ENCODE assay signal across 19 cellular contexts in the genomic region with DNA sequence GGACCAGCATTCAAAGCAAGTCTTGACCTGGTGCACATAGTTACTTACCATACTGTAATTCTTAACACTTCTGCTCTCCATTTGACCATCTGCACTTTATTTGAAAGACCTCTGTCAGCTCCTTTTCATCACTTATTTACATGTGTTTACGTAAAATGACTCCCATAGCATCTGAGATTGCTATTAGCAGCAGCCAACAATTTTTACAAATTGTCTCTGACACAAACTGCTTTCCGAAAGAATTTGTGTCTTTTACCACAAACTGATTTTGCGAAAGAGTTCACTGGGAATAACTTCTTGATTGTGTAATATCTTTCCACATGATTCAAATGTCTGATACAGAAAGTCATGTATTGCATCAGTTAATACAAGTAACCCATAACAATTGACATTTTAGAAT.
A peak's percentile ranks its signal among the peaks of the same experiment; 100 is the strongest.
DNase-seq lines count a peak whose midpoint lies in the region; ATAC-seq and TF ChIP-seq lines count a peak whose summit lies in the region.
"Had no signal": no experiment of that assay in that cellular context is flagged by ENCODE, and none has a peak within 500 bp of the region (broad histone marks: within the 10 kb centered on the region; RNA-seq: fewer than 3 reads in every experiment).

No MANE protein-coding gene starts in this region.

- TF ChIP-seq CTCF in mammary epithelial cell (conservative IDR thresholded peaks at IDR 0.05 in 1 of 2, IDR thresholded peaks at IDR 0.05 in 1 of 2; ENCODE audit: extremely low read depth in 1 of 2, insufficient read depth in 1 of 2, low read depth in 1 of 2, low read length in 2 of 2), result no peak
- TF ChIP-seq CTCF in neural progenitor cell (IDR thresholded peaks at IDR 0.05), result no peak

- intact Hi-C loops in mammary epithelial cell (cut with micrococcal nuclease), result no loop called here

- WGBS in mammary epithelial cell (ENCODE audit: low coverage, missing lambda C conversion rate), result 58% methylated on average over 3 of the region's 3 CpGs

- peak overlapping the region; percentile 41 for H3K27ac ChIP-seq in mammary epithelial cell (ENCODE audit: insufficient read depth, low read depth, low read length)
- no peak overlapping the region for H3K27ac ChIP-seq in neural progenitor cell
- H3K27ac ChIP-seq: KMS-11, tibial artery had no signal

- no peaks in the 10 kb centered on the region for H3F3A ChIP-seq in neural progenitor cell (ENCODE audit: low read depth)

- H3K4me1 Mint-ChIP-seq in neural progenitor cell, result peaks cover 9% of the 10 kb centered on the region
- H3K4me1 Mint-ChIP-seq: activated naive CD4-positive, alpha-beta T cell treated with anti-CD3 and anti-CD28 coated beads, Interleukin-2, amount 50 U/mL, for 24 hours had no signal

- H3K4me3 ChIP-seq in mammary epithelial cell (replicated peaks in 1 of 3; ENCODE audit: insufficient read depth in 1 of 3, low read depth in 2 of 3, low read length in 3 of 3) (no peak overlapping the region), neural progenitor cell (no peak overlapping the region)
- H3K4me3 ChIP-seq: tibial artery had no signal

- peak overlapping the region; percentile 38 for H3K4me2 ChIP-seq in mammary epithelial cell (ENCODE audit: insufficient read depth, low read depth, low read length)
- no peak overlapping the region for H3K4me2 ChIP-seq in neural progenitor cell
- H3K4me2 ChIP-seq: KMS-11 had no signal

- in situ Hi-C loops in mammary epithelial cell (cut with MboI; ENCODE audit: low sequenced_read_pairs in 2 of 2), result no loop called here

- H3K27me3 ChIP-seq in mammary epithelial cell (ENCODE audit: insufficient read depth, low read length) (no peaks in the 10 kb centered on the region), neural progenitor cell (no peaks in the 10 kb centered on the region)
- H3K27me3 ChIP-seq: tibial artery had no signal

- DNase-seq in EL, result peak; percentile 11
- peak; percentile 64 for DNase-seq in HS-5 (ENCODE audit: low read depth)
- DNase-seq in mammary epithelial cell, result peak; percentile 71
- DNase-seq in neural progenitor cell (ENCODE audit: low spot score), result no peak
- no peak for DNase-seq in D341Med (ENCODE audit: low spot score)
- DNase-seq: activated T-cell treated with anti-CD3 and anti-CD28 coated beads for 4 hours; DND-41; effector memory CD8-positive, alpha-beta T cell; left ventricle myocardium superior; NCI-H1436 treated with DMSO at 0.1 percent for 48 hours; OCI-M1; stimulated activated CD4-positive, alpha-beta T cell treated with anti-CD3 and anti-CD28 coated beads, Interleukin-4, amount 100 ng/mL, for 1 hour; stimulated activated CD8-positive, alpha-beta memory T cell treated with anti-CD3 and anti-CD28 coated beads, Interleukin-4, amount 100 ng/mL, for 48 hours; T-helper 9 cell; tibial artery had no signal

- H3K36me3 ChIP-seq in mammary epithelial cell (ENCODE audit: insufficient read depth, low read length) (no peaks in the 10 kb centered on the region), neural progenitor cell (no peaks in the 10 kb centered on the region)
- H3K36me3 ChIP-seq: tibial artery had no signal

- H3K9ac ChIP-seq in mammary epithelial cell (ENCODE audit: insufficient read depth, low read length) (no peak overlapping the region), neural progenitor cell (no peak overlapping the region)
- H3K9ac ChIP-seq: KMS-11 had no signal

- H2AFZ ChIP-seq in mammary epithelial cell (ENCODE audit: low read depth, low read length), result peak overlapping the region; percentile 14
- H2AFZ ChIP-seq in neural progenitor cell (replicated peaks), result peak overlapping the region; percentile 28

- no peaks in the 10 kb centered on the region for H3K9me3 Mint-ChIP-seq in neural progenitor cell
- H3K9me3 Mint-ChIP-seq: activated naive CD4-positive, alpha-beta T cell treated with anti-CD3 and anti-CD28 coated beads, Interleukin-2, amount 50 U/mL, for 24 hours had no signal

- H4K20me1 ChIP-seq in mammary epithelial cell (ENCODE audit: insufficient read depth, low read length), result no peaks in the 10 kb centered on the region
- no peaks in the 10 kb centered on the region for H4K20me1 ChIP-seq in neural progenitor cell (ENCODE audit: low read depth)

- H3K79me2 ChIP-seq in mammary epithelial cell (ENCODE audit: insufficient read depth, low read length) (peaks cover 2% of the 10 kb centered on the region), neural progenitor cell (ENCODE audit: low read depth) (no peaks in the 10 kb centered on the region)

- no peak overlapping the region for H3K27ac Mint-ChIP-seq in neural progenitor cell
- H3K27ac Mint-ChIP-seq: activated naive CD4-positive, alpha-beta T cell treated with anti-CD3 and anti-CD28 coated beads, Interleukin-2, amount 50 U/mL, for 24 hours; effector memory CD8-positive, alpha-beta T cell had no signal

- no peak for ATAC-seq in HG02588 (IDR thresholded peaks at IDR 0.05; ENCODE audit: unreplicated experiment)
- no peak for ATAC-seq in HG03175 (IDR thresholded peaks at IDR 0.05; ENCODE audit: unreplicated experiment)
- ATAC-seq: effector memory CD8-positive, alpha-beta T cell; left ventricle myocardium superior had no signal

- no peaks in the 10 kb centered on the region for H3K36me3 Mint-ChIP-seq in neural progenitor cell
- H3K36me3 Mint-ChIP-seq: activated naive CD4-positive, alpha-beta T cell treated with anti-CD3 and anti-CD28 coated beads, Interleukin-2, amount 50 U/mL, for 24 hours had no signal

- BruUV-seq in mammary epithelial cell (replicated peaks; lab: Mats Ljungman, UMichigan), result no TSS peak

- dilution Hi-C loops in mammary epithelial cell (cut with HindIII; ENCODE audit: low sequenced_read_pairs), result no loop called here

- H3K27me3 Mint-ChIP-seq in neural progenitor cell (ENCODE audit: insufficient read depth, low read depth), result peaks cover 2% of the 10 kb centered on the region
- H3K27me3 Mint-ChIP-seq: effector memory CD8-positive, alpha-beta T cell had no signal

- no peak overlapping the region for H3K4me3 Mint-ChIP-seq in neural progenitor cell
- H3K4me3 Mint-ChIP-seq: activated naive CD4-positive, alpha-beta T cell treated with anti-CD3 and anti-CD28 coated beads, Interleukin-2, amount 50 U/mL, for 24 hours; effector memory CD8-positive, alpha-beta T cell had no signal

- CTCF ChIA-PET in mammary epithelial cell (lab: Charles Lee; ENCODE audit: low non-redundant PET), result no interaction called here

- H3K9me3 ChIP-seq in mammary epithelial cell (replicated peaks; ENCODE audit: insufficient read depth, low read length) (no peaks in the 10 kb centered on the region), neural progenitor cell (ENCODE audit: low read depth) (no peaks in the 10 kb centered on the region)
- H3K9me3 ChIP-seq: tibial artery had no signal

- peaks cover 4% of the 10 kb centered on the region for H3K4me1 ChIP-seq in mammary epithelial cell (ENCODE audit: insufficient read depth, low read length)
- H3K4me1 ChIP-seq in neural progenitor cell, result peaks cover 16% of the 10 kb centered on the region
- H3K4me1 ChIP-seq: tibial artery had no signal

Comparison
In these comparisons a context has a peak if more than half of its experiments do, and no peak if none do; other contexts are left out.
1. DNase-seq: peak in EL (single experiment), HS-5 (single experiment) and mammary epithelial cell (single experiment); none in neural progenitor cell (single experiment) and D341Med (single experiment).